In the genomic region with DNA sequence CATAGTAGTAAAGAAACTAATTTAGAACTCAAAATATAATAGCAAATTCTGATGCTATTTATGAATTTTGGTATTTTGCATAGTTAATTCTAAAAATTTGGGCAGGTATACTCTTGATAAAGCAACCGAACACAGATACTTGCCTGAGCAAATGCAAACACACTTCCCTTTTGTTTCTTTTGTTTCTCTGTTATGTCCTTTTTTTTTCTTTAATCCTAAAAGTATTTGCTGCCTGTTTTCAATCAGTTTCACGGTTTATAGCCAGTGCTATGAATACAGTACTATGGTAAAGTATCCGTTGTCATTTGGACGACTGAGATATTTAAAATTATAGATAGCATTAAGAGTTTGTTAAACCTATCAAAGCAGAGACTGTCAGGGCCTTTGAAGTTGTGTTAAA, we compare ENCODE assay signal across 12 cellular contexts. TPM values are rescaled to one million over a fixed set of nuclear protein-coding genes. Genes with fewer than 3 reads are reported as not detected.
DNase-seq lines count a peak whose midpoint lies in the region; ATAC-seq, FAIRE-seq and TF ChIP-seq lines count a peak whose summit lies in the region.
"Had no signal": no experiment of that assay in that cellular context is flagged by ENCODE, and none has a peak within 500 bp of the region (broad histone marks: within the 10 kb centered on the region; RNA-seq: fewer than 3 reads in every experiment).

No MANE protein-coding gene starts in this region.

- H3K79me2 ChIP-seq in Loucy (ENCODE audit: insufficient read depth, low read length) (peaks cover 61% of the 10 kb centered on the region), astrocyte (ENCODE audit: insufficient read depth, low read length) (peaks cover 43% of the 10 kb centered on the region)

- H3K9me2 ChIP-seq in Loucy (replicated peaks; ENCODE audit: low read depth, low read length): no peaks in the 10 kb centered on the region

- H3K27ac ChIP-seq in astrocyte (ENCODE audit: low read depth, low read length): peak overlapping the region; percentile 38
- H3K27ac ChIP-seq: right atrium auricular region, tibial artery had no signal

- no peak for DNase-seq in activated T-cell treated with anti-CD3 and anti-CD28 coated beads, Interleukin-2, amount 50 U/mL, for 72 hours
- DNase-seq in activated T-cell treated with anti-CD3 and anti-CD28 coated beads, Interleukin-2, amount 50 U/mL, for 48 hours: no peak
- no peak for DNase-seq in astrocyte (ENCODE audit: low read depth)
- no peak for DNase-seq in progenitor cell of endocrine pancreas (ENCODE audit: low spot score, unreplicated experiment)
- DNase-seq in retina: no peak
- no peak for DNase-seq in glomerular visceral epithelial cell (ENCODE audit: extremely low spot score)
- no peak for DNase-seq in immature natural killer cell
- DNase-seq: effector memory CD8-positive, alpha-beta T cell; NCI-H1048; tibial artery had no signal

- H3K36me3 Mint-ChIP-seq in activated T-cell treated with anti-CD3 and anti-CD28 coated beads, Interleukin-2, amount 50 U/mL, for 72 hours (ENCODE audit: insufficient read depth in 2 of 2): peaks cover 2 to 7% of the 10 kb centered on the region in 2 donors
- no peaks in the 10 kb centered on the region for H3K36me3 Mint-ChIP-seq in astrocyte (ENCODE audit: low read depth, unreplicated experiment)
- peaks cover 5% of the 10 kb centered on the region for H3K36me3 Mint-ChIP-seq in progenitor cell of endocrine pancreas (ENCODE audit: insufficient read depth)
- no peaks in the 10 kb centered on the region for H3K36me3 Mint-ChIP-seq in immature natural killer cell

- H2AFZ ChIP-seq in Loucy (ENCODE audit: low read length) (no peak overlapping the region), astrocyte (ENCODE audit: low read depth, low read length) (no peak overlapping the region)

- ATAC-seq in activated T-cell treated with anti-CD3 and anti-CD28 coated beads, Interleukin-2, amount 50 U/mL, for 72 hours (replicated peaks in 1 of 2): no peak
- ATAC-seq: effector memory CD8-positive, alpha-beta T cell had no signal

- H3K9ac ChIP-seq in Loucy (ENCODE audit: low read depth, low read length, poor library complexity, severe bottlenecking): peak overlapping the region; percentile 58
- H3K9ac ChIP-seq in astrocyte (ENCODE audit: low read length): peak overlapping the region; percentile 95

- H3K4me2 ChIP-seq in Loucy (ENCODE audit: low read depth, low read length, poor library complexity, severe bottlenecking) (peak overlapping the region; percentile 87), astrocyte (ENCODE audit: low read length) (peak overlapping the region; percentile 88)

- H3K9me3 ChIP-seq in Loucy (ENCODE audit: insufficient read depth, low read depth, low read length) (no peaks in the 10 kb centered on the region), astrocyte (ENCODE audit: insufficient read depth, low read depth, low read length) (no peaks in the 10 kb centered on the region)
- H3K9me3 ChIP-seq: right atrium auricular region had no signal

- H3K27ac Mint-ChIP-seq in activated T-cell treated with anti-CD3 and anti-CD28 coated beads, Interleukin-2, amount 50 U/mL, for 72 hours: peak overlapping the region; percentile 98
- no peak overlapping the region for H3K27ac Mint-ChIP-seq in astrocyte (ENCODE audit: unreplicated experiment)
- no peak overlapping the region for H3K27ac Mint-ChIP-seq in progenitor cell of endocrine pancreas
- H3K27ac Mint-ChIP-seq in immature natural killer cell: no peak overlapping the region
- H3K27ac Mint-ChIP-seq: effector memory CD8-positive, alpha-beta T cell had no signal

- peaks cover 12% of the 10 kb centered on the region; the same call in 1 of the 2 replicates for H3K36me3 ChIP-seq in Loucy (ENCODE audit: insufficient read depth, low read length)
- no peaks in the 10 kb centered on the region for H3K36me3 ChIP-seq in astrocyte (ENCODE audit: insufficient read depth, low read length)
- H3K36me3 ChIP-seq: right atrium auricular region, tibial artery had no signal

- peak overlapping the region; percentile 84 for H3K4me3 ChIP-seq in Loucy (ENCODE audit: low read length, poor library complexity, severe bottlenecking)
- H3K4me3 ChIP-seq in astrocyte (ENCODE audit: insufficient read depth, low read depth, low read length): peak overlapping the region; percentile 42
- H3K4me3 ChIP-seq: right atrium auricular region, tibial artery had no signal

- peak overlapping the region; percentile 95 to 100 for H3K4me3 Mint-ChIP-seq in activated T-cell treated with anti-CD3 and anti-CD28 coated beads, Interleukin-2, amount 50 U/mL, for 72 hours
- H3K4me3 Mint-ChIP-seq in astrocyte (ENCODE audit: unreplicated experiment) (peak overlapping the region; percentile 97), progenitor cell of endocrine pancreas (ENCODE audit: low read depth) (peak overlapping the region; percentile 33), immature natural killer cell (no peak overlapping the region)

- no peaks in the 10 kb centered on the region for H3F3A ChIP-seq in Loucy (ENCODE audit: low read depth)

- TF ChIP-seq CTCF in Loucy (conservative IDR thresholded peaks at IDR 0.05; ENCODE audit: low read length) (no peak), astrocyte (IDR thresholded peaks at IDR 0.05; ENCODE audit: insufficient read depth, low read depth, low read length) (no peak), progenitor cell of endocrine pancreas (IDR thresholded peaks at IDR 0.05; ENCODE audit: unreplicated experiment) (no peak)

- peaks cover 14% of the 10 kb centered on the region for H3K4me1 Mint-ChIP-seq in activated T-cell treated with anti-CD3 and anti-CD28 coated beads, Interleukin-2, amount 50 U/mL, for 72 hours (ENCODE audit: low read depth)
- no peaks in the 10 kb centered on the region for H3K4me1 Mint-ChIP-seq in astrocyte (ENCODE audit: low read depth, unreplicated experiment)
- H3K4me1 Mint-ChIP-seq in progenitor cell of endocrine pancreas (ENCODE audit: low read depth): peaks cover 8% of the 10 kb centered on the region
- peaks cover 12 to 36% of the 10 kb centered on the region in 2 donors for H3K4me1 Mint-ChIP-seq in immature natural killer cell

- peaks cover 16% of the 10 kb centered on the region for H3K27me3 Mint-ChIP-seq in activated T-cell treated with anti-CD3 and anti-CD28 coated beads, Interleukin-2, amount 50 U/mL, for 72 hours (ENCODE audit: low read depth)
- no peaks in the 10 kb centered on the region for H3K27me3 Mint-ChIP-seq in astrocyte (ENCODE audit: low read depth, unreplicated experiment)
- no peaks in the 10 kb centered on the region for H3K27me3 Mint-ChIP-seq in progenitor cell of endocrine pancreas
- peaks cover 5 to 8% (median 6%) of the 10 kb centered on the region in 3 donors for H3K27me3 Mint-ChIP-seq in immature natural killer cell (ENCODE audit: low read depth in 3 of 3)
- H3K27me3 Mint-ChIP-seq: effector memory CD8-positive, alpha-beta T cell had no signal

- H3K27me3 ChIP-seq in Loucy (ENCODE audit: insufficient read depth, low read length, poor library complexity, severe bottlenecking) (no peaks in the 10 kb centered on the region), astrocyte (ENCODE audit: insufficient read depth, low read length) (no peaks in the 10 kb centered on the region)
- H3K27me3 ChIP-seq: right atrium auricular region, tibial artery had no signal

- no peak for FAIRE-seq in astrocyte (lab: Jason Lieb, UNC)

- H3K4me1 ChIP-seq in Loucy (ENCODE audit: insufficient read depth, low read length, poor library complexity, severe bottlenecking): peaks cover 9% of the 10 kb centered on the region
- peaks cover 4% of the 10 kb centered on the region for H3K4me1 ChIP-seq in astrocyte (ENCODE audit: insufficient read depth, low read length)
- H3K4me1 ChIP-seq: right atrium auricular region, tibial artery had no signal

- H4K20me1 ChIP-seq in Loucy (ENCODE audit: insufficient read depth, low read length, poor library complexity, severe bottlenecking) (peaks cover 21% of the 10 kb centered on the region), astrocyte (ENCODE audit: insufficient read depth, low read length) (no peaks in the 10 kb centered on the region)

- no peaks in the 10 kb centered on the region for H3K9me3 Mint-ChIP-seq in activated T-cell treated with anti-CD3 and anti-CD28 coated beads, Interleukin-2, amount 50 U/mL, for 72 hours
- H3K9me3 Mint-ChIP-seq in astrocyte (ENCODE audit: unreplicated experiment) (no peaks in the 10 kb centered on the region), progenitor cell of endocrine pancreas (ENCODE audit: low read depth) (peaks cover 7% of the 10 kb centered on the region), immature natural killer cell (no peaks in the 10 kb centered on the region)
- H3K9me3 Mint-ChIP-seq: effector memory CD8-positive, alpha-beta T cell had no signal

RNA-seq across cellular contexts. Expression of a gene that starts 2.6 kb away (rescaled TPM):
- total RNA-seq in activated T-cell treated with anti-CD3 and anti-CD28 coated beads, Interleukin-2, amount 50 U/mL, for 72 hours: 10 to 100 TPM; 47.0 to 48.6 TPM
- total RNA-seq in astrocyte: 34.9 and 39.3 TPM in 2 replicates
- 58.1 and 58.7 TPM in 2 replicates for total RNA-seq in progenitor cell of endocrine pancreas
- polyA plus RNA-seq in immature natural killer cell: 10 to 100 TPM; 17.3 to 25.0 (median 21.5) TPM

Comparison
In these comparisons a context has a peak if more than half of its experiments do, and no peak if none do; other contexts are left out.
1. H3K4me3 Mint-ChIP-seq: peak in activated T-cell treated with anti-CD3 and anti-CD28 coated beads, Interleukin-2, amount 50 U/mL, for 72 hours (2 of 2), astrocyte (single experiment) and progenitor cell of endocrine pancreas (single experiment); none in immature natural killer cell (0 of 5).